Comparison of ENCODE assay signal across 25 cellular contexts in the genomic region with DNA sequence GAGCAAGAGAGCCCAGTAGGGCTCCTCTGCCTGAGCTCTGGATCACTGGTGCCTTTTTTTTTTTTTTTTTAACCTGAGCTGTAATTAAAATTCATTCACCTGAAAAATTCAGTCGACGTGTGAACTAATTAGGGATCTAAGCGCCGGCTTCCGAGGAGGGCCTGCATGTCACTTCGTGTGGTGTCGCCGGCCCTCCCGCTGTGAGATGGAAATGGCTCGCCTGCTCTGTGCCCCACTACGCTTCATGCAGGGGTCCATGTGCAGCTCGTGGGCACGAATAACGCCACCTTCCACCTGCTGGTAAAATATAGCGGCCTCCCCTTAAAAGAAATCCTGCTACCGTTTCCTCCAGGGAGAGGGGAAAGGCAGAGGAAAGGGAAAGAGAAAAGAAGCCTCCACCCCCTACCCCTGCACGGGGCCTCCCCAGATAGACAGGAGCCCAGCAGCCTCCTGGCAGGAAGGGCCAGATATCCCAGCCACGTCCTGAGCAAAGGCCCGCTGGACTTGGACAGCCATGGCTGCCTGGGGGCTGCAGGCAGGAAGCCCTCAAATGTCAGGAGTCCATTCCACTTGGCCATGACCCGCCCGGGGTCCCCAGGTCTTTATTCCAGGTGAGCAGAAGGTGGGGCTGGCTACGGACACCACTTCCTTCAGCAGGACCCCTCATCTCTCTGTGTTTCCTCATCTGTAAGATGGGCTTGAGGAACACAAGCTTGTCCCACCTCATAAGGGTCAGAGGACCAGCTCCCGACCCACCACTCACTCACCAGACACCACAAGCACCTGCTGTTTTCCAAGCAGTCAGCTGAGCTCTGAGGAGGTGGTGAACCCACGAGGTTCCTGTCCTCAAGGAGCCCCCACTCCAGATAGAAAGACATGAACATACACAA. TPM values are rescaled to one million over a fixed set of nuclear protein-coding genes. Genes with fewer than 3 reads are reported as not detected.
DNase-seq lines count a peak whose midpoint lies in the region; ATAC-seq, FAIRE-seq and TF ChIP-seq lines count a peak whose summit lies in the region.
"Had no signal": no experiment of that assay in that cellular context is flagged by ENCODE, and none has a peak within 500 bp of the region (broad histone marks: within the 10 kb centered on the region; RNA-seq: fewer than 3 reads in every experiment).

No MANE protein-coding gene starts in this region.

- POLR2A ChIA-PET in K562 (lab: Yijun Ruan, JAX): no interaction called here

- BruUV-seq in K562 (replicated peaks; lab: Mats Ljungman, UMichigan): no TSS peak

- DNase-seq in K562 (ENCODE audit: extremely low read depth in 1 of 4, low spot score in 3 of 4): no peak
- DNase-seq in ecto neural progenitor cell (ENCODE audit: low spot score): peak; percentile 18
- DNase-seq in posterior vena cava (ENCODE audit: low spot score): peak; percentile 57
- DNase-seq in stomach: peak; percentile 11
- DNase-seq in HFFc6: no peak
- no peak for DNase-seq in pons (ENCODE audit: low spot score)
- no peak for DNase-seq in activated gamma-delta T cell treated with Interleukin-2 at 50 U/mL for 16 hours
- DNase-seq: 8988T; ACHN; AML-193; BE2C; CD4-positive, alpha-beta T cell; CD8-positive, alpha-beta memory T cell; DMS 273 treated with DMSO at 0.1 percent for 48 hours; DMS79; EL; GDM1; GOT3 had no signal

- H3K9ac ChIP-seq in K562 (ENCODE audit: insufficient read depth in 1 of 2, low read depth in 2 of 2, low read length in 2 of 2): no peak overlapping the region
- H3K9ac ChIP-seq: BLaER1 treated with 17β-estradiol and CSF1 and Interleukin-3, amounts not matched to agents 10 nM and 100 nM had no signal

- no peak for TF ChIP-seq RAD21 in K562 (CRISPR knock-in tag; conservative IDR thresholded peaks at IDR 0.05 in 1 of 2, IDR thresholded peaks at IDR 0.05 in 1 of 2)

- no peak for FAIRE-seq in K562 (lab: Jason Lieb, UNC)
- FAIRE-seq: A549, D721Med, GM12878, H54 had no signal

- H3K79me2 ChIP-seq in K562 (ENCODE audit: control insufficient read depth, insufficient read depth, low read length): no peaks in the 10 kb centered on the region

- no peak overlapping the region for H3K27ac Mint-ChIP-seq in HFFc6
- H3K27ac Mint-ChIP-seq: CD4-positive, alpha-beta T cell; CD8-positive, alpha-beta memory T cell had no signal

- H3K4me1 ChIP-seq in K562 (replicated peaks in 1 of 2; ENCODE audit: control insufficient read depth in 2 of 2, insufficient read depth in 2 of 2, low read length in 2 of 2) (no peaks in the 10 kb centered on the region; a peak in 1 of 5 replicates), stomach (no peaks in the 10 kb centered on the region)
- H3K4me1 ChIP-seq: A549, BE2C, HAP-1 had no signal

- H3K36me3 Mint-ChIP-seq in HFFc6 (ENCODE audit: low read depth): peaks cover 10% of the 10 kb centered on the region; the same call in 1 of the 2 replicates
- H3K36me3 Mint-ChIP-seq: CD14-positive monocyte; CD8-positive, alpha-beta memory T cell had no signal

- CTCF ChIA-PET in K562 (lab: Yijun Ruan, JAX; ENCODE audit: low intra/inter-chr PET ratio): no interaction called here

- H3K9me3 Mint-ChIP-seq in HFFc6: peaks cover 49% of the 10 kb centered on the region

- H3K4me3 ChIP-seq in K562 (no peak overlapping the region), stomach (no peak overlapping the region)
- H3K4me3 ChIP-seq: A549; BLaER1 treated with 17β-estradiol and CSF1 and Interleukin-3, amounts not matched to agents 10 nM and 100 nM; GM12878; HAP-1 had no signal

- H3K4me1 Mint-ChIP-seq in HFFc6 (ENCODE audit: low read depth): no peaks in the 10 kb centered on the region
- H3K4me1 Mint-ChIP-seq: CD8-positive, alpha-beta memory T cell had no signal

- no peak overlapping the region for H3K27ac ChIP-seq in K562 (ENCODE audit: extremely low read depth, low read depth, low read length)
- H3K27ac ChIP-seq in stomach: no peak overlapping the region
- H3K27ac ChIP-seq: A549 had no signal

- no peak for ATAC-seq in K562
- ATAC-seq: A549, GM12878 had no signal

- intact Hi-C loops in K562 (cut with micrococcal nuclease) (no loop called here), posterior vena cava (cut with DNase I) (no loop called here), stomach (cut with DNase I; ENCODE audit: low total_unique reads) (no loop called here)

- peaks cover 2% of the 10 kb centered on the region for H3K27me3 Mint-ChIP-seq in HFFc6 (ENCODE audit: insufficient read depth)
- H3K27me3 Mint-ChIP-seq: CD4-positive, alpha-beta T cell had no signal

- TF ChIP-seq CTCF in K562 (IDR thresholded peaks at IDR 0.05 in 2 of 3, conservative IDR thresholded peaks at IDR 0.05 in 1 of 3; ENCODE audit: insufficient read depth in 2 of 3, low read depth in 1 of 3, low read length in 3 of 3): no peak
- no peak for TF ChIP-seq CTCF in stomach (IDR thresholded peaks at IDR 0.05)
- no peak for TF ChIP-seq CTCF in HFFc6 (IDR thresholded peaks at IDR 0.05)

- H2AFZ ChIP-seq in K562 (ENCODE audit: low read depth, low read length): no peak overlapping the region

- no peaks in the 10 kb centered on the region for H4K20me1 ChIP-seq in K562 (replicated peaks; ENCODE audit: control insufficient read depth, insufficient read depth, low read length)
- H4K20me1 ChIP-seq: BLaER1 treated with 17β-estradiol and CSF1 and Interleukin-3, amounts not matched to agents 10 nM and 100 nM had no signal

- no peaks in the 10 kb centered on the region for H3K27me3 ChIP-seq in K562 (ENCODE audit: control insufficient read depth in 2 of 2, insufficient read depth in 2 of 2, low read length in 2 of 2)
- no peaks in the 10 kb centered on the region for H3K27me3 ChIP-seq in stomach
- H3K27me3 ChIP-seq: BE2C; BLaER1 treated with 17β-estradiol and CSF1 and Interleukin-3, amounts not matched to agents 10 nM and 100 nM had no signal

- TF ChIP-seq EP300 in K562 (IDR thresholded peaks at IDR 0.05; ENCODE audit: low read length) (no peak), stomach (IDR thresholded peaks at IDR 0.05) (no peak)

- WGBS in K562 (ENCODE audit: insufficient coverage, low coverage, missing lambda C conversion rate): 53% methylated on average over 24 of the region's 24 CpGs
- 82 to 88% (median 87%) methylated on average over 23 to 24 of the region's 24 CpGs for WGBS in stomach, 5 donors

- no peak overlapping the region for H3K4me3 Mint-ChIP-seq in HFFc6
- H3K4me3 Mint-ChIP-seq: CD14-positive monocyte; CD4-positive, alpha-beta T cell; CD8-positive, alpha-beta memory T cell had no signal

- H3K36me3 ChIP-seq in K562 (ENCODE audit: control insufficient read depth, insufficient read depth, low read length) (peaks cover 14% of the 10 kb centered on the region; the same call in 2 of the 3 replicates), stomach (no peaks in the 10 kb centered on the region)
- H3K36me3 ChIP-seq: BLaER1 treated with 17β-estradiol and CSF1 and Interleukin-3, amounts not matched to agents 10 nM and 100 nM; HAP-1 had no signal

- no peaks in the 10 kb centered on the region for H3K9me1 ChIP-seq in K562 (ENCODE audit: control insufficient read depth, insufficient read depth, low read length)

- H3K9me3 ChIP-seq in K562 (replicated peaks; ENCODE audit: control insufficient read depth, insufficient read depth, low read depth, low read length) (no peaks in the 10 kb centered on the region), stomach (peaks cover 0 to 9% (median 7%) of the 10 kb centered on the region in 4 donors)
- H3K9me3 ChIP-seq: BE2C, HAP-1 had no signal

- H3K4me2 ChIP-seq in K562 (ENCODE audit: insufficient read depth, low read length): no peak overlapping the region
- H3K4me2 ChIP-seq: A549; BLaER1 treated with 17β-estradiol and CSF1 and Interleukin-3, amounts not matched to agents 10 nM and 100 nM had no signal

- in situ Hi-C loops in K562 (cut with MboI): no loop called here

- TF ChIP-seq POLR2A in K562 (conservative IDR thresholded peaks at IDR 0.05) (no peak), stomach (IDR thresholded peaks at IDR 0.05) (no peak)

TF ChIP-seq in K562, 482 proteins besides CTCF, POLR2A, EP300 and RAD21:
- TF ChIP-seq MYBL2 (IDR thresholded peaks at IDR 0.05; ENCODE audit: low read depth) (no peak), MYBL2 (CRISPR knock-in tag; IDR thresholded peaks at IDR 0.05; ENCODE audit: borderline replicate concordance) (no peak), ZNF140 (CRISPR knock-in tag; IDR thresholded peaks at IDR 0.05) (no peak), ZNF507 (tag; conservative IDR thresholded peaks at IDR 0.05) (peak; percentile 9; the same call in 1 of the 2 replicates), ZNF830 (CRISPR knock-in tag; IDR thresholded peaks at IDR 0.05) (no peak), ZNF586 (CRISPR knock-in tag; conservative IDR thresholded peaks at IDR 0.05) (no peak)

RNA-seq across cellular contexts. Expression of gene ZNF354A, which starts 38.2 kb away (rescaled TPM):
- 2.4 and 6.0 TPM in 2 replicates for total RNA-seq in K562 (2011; cell fraction: chromatin; rRNA removed; ENCODE audit: low replicate concordance)
- 3.8 and 5.0 TPM in 2 replicates for total RNA-seq in K562 (2011; cell fraction: nucleolus; rRNA removed)
- 2.8 and 4.9 TPM in 2 replicates for total RNA-seq in K562 (2011; cell fraction: nucleoplasm; rRNA removed)
- total RNA-seq in K562 (2014; rRNA removed) (3.5 and 5.3 TPM in 2 replicates), K562 (2014; rRNA removed; fragmentation: Illumina TruSeq; extraction: Trizol) (2.6 TPM in 2 replicates), K562 (2015; rRNA removed; fragmentation: Illumina TruSeq; extraction: Trizol) (2.6 and 2.9 TPM in 2 replicates), K562 (2021) (3.7 and 4.5 TPM in 2 replicates), posterior vena cava (10 to 100 TPM; 11.1 to 14.2 TPM), stomach (10 to 100 TPM in 1 of 5 donors, 1 to 10 TPM in 4; 7.0 to 12.2 (median 7.6) TPM)
- polyA plus RNA-seq in K562 (2011; rRNA removed) (2.4 and 2.8 TPM in 2 replicates), K562 (2014; fragmentation: Illumina TruSeq; extraction: Trizol) (1.9 and 3.3 TPM in 2 replicates), K562 (2014; fragmentation: Nextera tagmentation; extraction: Ambion mirVana) (under 1 TPM; 0.63 to 0.75 TPM), K562 (2014; rRNA removed) (2.6 and 3.5 TPM in 2 replicates), stomach (10 to 100 TPM in 1 of 3 donors, 1 to 10 TPM in 2; 4.9 to 10.0 (median 6.6) TPM)
- polyA plus RNA-seq in K562 (2011; cell fraction: cytosol; rRNA removed): 0.67 and 1.2 TPM in 2 replicates
- polyA plus RNA-seq in K562 (2011; cell fraction: nucleus; rRNA removed): 4.8 and 4.9 TPM in 2 replicates
- 1.0 and 2.2 TPM in 2 replicates for polyA plus RNA-seq in K562 (2012)
- 1.3 and 2.5 TPM in 2 replicates for polyA minus RNA-seq in K562 (2011; rRNA and poly(A)+ RNA removed)
- polyA minus RNA-seq in K562 (2011; cell fraction: cytosol; rRNA and poly(A)+ RNA removed): 0.57 TPM in 1 of 2 replicates, not detected in the other
- polyA minus RNA-seq in K562 (2011; cell fraction: nucleus; rRNA and poly(A)+ RNA removed): 2.8 and 3.7 TPM in 2 replicates
- total RNA-seq in HFFc6 (2021; fragmentation: NEBNext Ultra II Directional; extraction: Animal tissue kit (Norgen Biotek cat#: 25700)): 1 to 10 TPM; 6.7 to 7.6 (median 7.4) TPM

Comparison
In these comparisons a context has a peak if more than half of its experiments do, and no peak if none do; other contexts are left out.
1. DNase-seq: peak in ecto neural progenitor cell (single experiment), posterior vena cava (single experiment) and stomach (single experiment); none in K562 (0 of 4), HFFc6 (single experiment), pons (single experiment) and activated gamma-delta T cell treated with Interleukin-2 at 50 U/mL for 16 hours (single experiment).